ENCODE assay signal across 11 cellular contexts in genomic region chr15:24957691-24958090, GRCh38. TPM values are rescaled to one million over a fixed set of nuclear protein-coding genes. Genes with fewer than 3 reads are reported as not detected.
DNase-seq lines count a peak whose midpoint lies in the region; ATAC-seq and TF ChIP-seq lines count a peak whose summit lies in the region.
"Had no signal": no experiment of that assay in that cellular context is flagged by ENCODE, and none has a peak within 500 bp of the region (broad histone marks: within the 10 kb centered on the region; RNA-seq: fewer than 3 reads in every experiment).

No MANE protein-coding gene starts in this region.

- H3K4me1 Mint-ChIP-seq in MCF 10A (ENCODE audit: insufficient read depth, unreplicated experiment) (no peaks in the 10 kb centered on the region), WTC11 (peaks cover 41% of the 10 kb centered on the region)
- peaks cover 20% of the 10 kb centered on the region for H3K4me1 Mint-ChIP-seq in stimulated activated effector memory CD8-positive, alpha-beta T cell treated with anti-CD3 and anti-CD28 coated beads, Interleukin-12 subunit alpha, Interleukin-12 subunit beta, amount 100 ng/mL, for 72 hours

- no peak overlapping the region for H2AFZ ChIP-seq in Karpas-422 (ENCODE audit: low read length)

- H3K27ac ChIP-seq in breast epithelium (no peak overlapping the region), Karpas-422 (ENCODE audit: low read length) (no peak overlapping the region)

- H3K36me3 ChIP-seq in breast epithelium: peaks cover 6% of the 10 kb centered on the region
- peaks cover 27% of the 10 kb centered on the region for H3K36me3 ChIP-seq in Karpas-422 (ENCODE audit: insufficient read depth, low read length)

- H3K9me3 ChIP-seq in breast epithelium (peaks cover 0 to 8% of the 10 kb centered on the region in 2 donors), Karpas-422 (ENCODE audit: low read length) (peaks cover 22% of the 10 kb centered on the region)

- no peak overlapping the region for H3K9ac ChIP-seq in Karpas-422 (ENCODE audit: low read length)

- H3K36me3 Mint-ChIP-seq in MCF 10A (ENCODE audit: insufficient read depth, unreplicated experiment): no peaks in the 10 kb centered on the region
- peaks cover 71% of the 10 kb centered on the region for H3K36me3 Mint-ChIP-seq in WTC11
- H3K36me3 Mint-ChIP-seq in stimulated activated effector memory CD8-positive, alpha-beta T cell treated with anti-CD3 and anti-CD28 coated beads, Interleukin-12 subunit alpha, Interleukin-12 subunit beta, amount 100 ng/mL, for 72 hours: peaks cover 16% of the 10 kb centered on the region

- CTCF ChIA-PET in MCF 10A (lab: Yijun Ruan, JAX) (interaction anchor here (0.6 to 1.6 kb wide), 3 partner anchors 9 to 66 kb away, joined by 3 to 5 read pairs (median 3); no protein-coding TSS in a partner anchor), WTC11 (lab: Charles Lee) (interaction anchor here (0.6 kb wide), 1 partner anchor 35 kb away, joined by 4 read pairs; no protein-coding TSS in a partner anchor)

- intact Hi-C loops in MCF 10A (cut with micrococcal nuclease): loop anchor here (5.0 kb wide), 1 partner anchor 480 kb away; the partner anchor contains the start of gene UBE3A
- intact Hi-C loops in breast epithelium (cut with DNase I; ENCODE audit: low total_unique reads): no loop called here

- POLR2A ChIA-PET in MCF 10A (lab: Yijun Ruan, JAX): interaction anchor here (0.6 to 1.2 kb wide), 3 partner anchors 8 to 1309 kb away, joined by 3 to 4 read pairs (median 3); no protein-coding TSS in a partner anchor
- POLR2A ChIA-PET in WTC11 (lab: Charles Lee): interaction anchor here (2.1 kb wide), 1 partner anchor 10 kb away, joined by 9 read pairs; no protein-coding TSS in a partner anchor

- no peak overlapping the region for H3K4me2 ChIP-seq in Karpas-422 (ENCODE audit: low read depth, low read length, poor library complexity, severe bottlenecking)

- no peaks in the 10 kb centered on the region for H4K20me1 ChIP-seq in Karpas-422 (ENCODE audit: insufficient read depth, low read depth, low read length)

- H3K27me3 Mint-ChIP-seq in MCF 10A (ENCODE audit: insufficient read depth, unreplicated experiment) (no peaks in the 10 kb centered on the region), WTC11 (ENCODE audit: low read depth) (peaks cover 2% of the 10 kb centered on the region; the same call in 1 of the 2 replicates)

- no peak overlapping the region for H3K4me3 Mint-ChIP-seq in MCF 10A (ENCODE audit: unreplicated experiment)
- H3K4me3 Mint-ChIP-seq in WTC11: peak overlapping the region; percentile 89
- H3K4me3 Mint-ChIP-seq in stimulated activated effector memory CD8-positive, alpha-beta T cell treated with anti-CD3 and anti-CD28 coated beads, Interleukin-12 subunit alpha, Interleukin-12 subunit beta, amount 100 ng/mL, for 72 hours: peak overlapping the region; percentile 94

- no peak overlapping the region for H3K4me3 ChIP-seq in breast epithelium
- H3K4me3 ChIP-seq in iPS-11a (ENCODE audit: low read depth, low read length): peak overlapping the region; percentile 77
- H3K4me3 ChIP-seq in Karpas-422 (ENCODE audit: low read length): no peak overlapping the region
- H3K4me3 ChIP-seq: K562 had no signal

- ATAC-seq in WTC11: no peak
- ATAC-seq in stimulated activated effector memory CD8-positive, alpha-beta T cell treated with anti-CD3 and anti-CD28 coated beads, Interleukin-12 subunit alpha, Interleukin-12 subunit beta, amount 100 ng/mL, for 72 hours: no peak
- no peak for ATAC-seq in GM19397 (IDR thresholded peaks at IDR 0.05; ENCODE audit: unreplicated experiment)
- ATAC-seq: K562, left colon had no signal

- TF ChIP-seq POLR2A in breast epithelium (IDR thresholded peaks at IDR 0.05): no peak

- H3K4me1 ChIP-seq in breast epithelium (no peaks in the 10 kb centered on the region), Karpas-422 (ENCODE audit: low read length) (peaks cover 5% of the 10 kb centered on the region; the same call in 1 of the 2 replicates)

- DNase-seq in MCF 10A (ENCODE audit: unreplicated experiment): no peak
- DNase-seq in breast epithelium (ENCODE audit: low spot score in 2 of 2): no peak
- no peak for DNase-seq in WTC11 (ENCODE audit: low spot score)
- no peak for DNase-seq in stimulated activated effector memory CD8-positive, alpha-beta T cell treated with anti-CD3 and anti-CD28 coated beads, Interleukin-12 subunit alpha, Interleukin-12 subunit beta, amount 100 ng/mL, for 72 hours (ENCODE audit: low spot score in 2 of 2)
- DNase-seq in stimulated activated CD4-positive, alpha-beta T cell treated with anti-CD3 and anti-CD28 coated beads, Interleukin-4, amount 100 ng/mL, for 4 hours: no peak
- DNase-seq in Karpas-422: no peak
- DNase-seq: activated T-cell treated with anti-CD3 and anti-CD28 coated beads, Interleukin-2, amount 50 U/mL, for 1 hour; left colon had no signal

- H3K27me3 ChIP-seq in breast epithelium: no peaks in the 10 kb centered on the region
- H3K27me3 ChIP-seq in Karpas-422 (ENCODE audit: low read length): no peaks in the 10 kb centered on the region

- H3K9me3 Mint-ChIP-seq in MCF 10A (ENCODE audit: unreplicated experiment): no peaks in the 10 kb centered on the region
- H3K9me3 Mint-ChIP-seq in WTC11: peaks cover 11% of the 10 kb centered on the region; the same call in 1 of the 2 replicates
- no peaks in the 10 kb centered on the region for H3K9me3 Mint-ChIP-seq in stimulated activated effector memory CD8-positive, alpha-beta T cell treated with anti-CD3 and anti-CD28 coated beads, Interleukin-12 subunit alpha, Interleukin-12 subunit beta, amount 100 ng/mL, for 72 hours

- H3K27ac Mint-ChIP-seq in MCF 10A (ENCODE audit: low read depth, unreplicated experiment) (no peak overlapping the region), WTC11 (peak overlapping the region; percentile 87)
- H3K27ac Mint-ChIP-seq in stimulated activated effector memory CD8-positive, alpha-beta T cell treated with anti-CD3 and anti-CD28 coated beads, Interleukin-12 subunit alpha, Interleukin-12 subunit beta, amount 100 ng/mL, for 72 hours: no peak overlapping the region

- no peaks in the 10 kb centered on the region for H3K9me2 ChIP-seq in Karpas-422 (replicated peaks; ENCODE audit: insufficient read depth, low read length)

- TSS peak; percentile 14 for BruUV-seq in MCF 10A (replicated peaks; lab: Mats Ljungman, UMichigan)

- TF ChIP-seq CTCF in MCF 10A (IDR thresholded peaks at IDR 0.05; ENCODE audit: unreplicated experiment) (no peak), breast epithelium (IDR thresholded peaks at IDR 0.05) (no peak), WTC11 (IDR thresholded peaks at IDR 0.05) (no peak)

- peaks cover 66% of the 10 kb centered on the region for H3K79me2 ChIP-seq in Karpas-422 (ENCODE audit: low read length)

TF ChIP-seq in WTC11, 78 proteins besides CTCF, POLR2A, EP300 and RAD21:
- TF ChIP-seq ERG (CRISPR knock-in tag; IDR thresholded peaks at IDR 0.05) (no peak), ATF1 (CRISPR knock-in tag; IDR thresholded peaks at IDR 0.05) (no peak), NR2C2 (CRISPR knock-in tag; IDR thresholded peaks at IDR 0.05) (no peak), CBFB (CRISPR knock-in tag; IDR thresholded peaks at IDR 0.05; ENCODE audit: low read depth) (no peak), CDX4 (CRISPR knock-in tag; IDR thresholded peaks at IDR 0.05; ENCODE audit: borderline replicate concordance) (no peak), TCF7 (CRISPR knock-in tag; IDR thresholded peaks at IDR 0.05; ENCODE audit: low read depth) (no peak), PRRX2 (CRISPR knock-in tag; IDR thresholded peaks at IDR 0.05) (no peak)

RNA-seq across cellular contexts. Expression of gene SNRPN, which starts 2.9 kb away (rescaled TPM):
- total RNA-seq in MCF 10A (2022) (86.5 and 101 TPM in 2 replicates), breast epithelium (100 to 1,000 TPM in 2 of 3 donors, 10 to 100 TPM in 1; 64.5 to 145 (median 127) TPM), WTC11 (2021) (800 to 879 TPM (median 874 TPM) in 3 replicates)
- total RNA-seq in Karpas-422 (2014; rRNA removed; shearing (Covaris generic); ENCODE audit: low replicate concordance): 116 and 173 TPM in 2 replicates

RNA-seq across cellular contexts. Expression of gene SNURF, which starts 2.9 kb away (rescaled TPM):
- total RNA-seq in MCF 10A (2022): 35.6 and 36.7 TPM in 2 replicates
- total RNA-seq in breast epithelium: 10 to 100 TPM in 2 of 3 donors, 1 to 10 TPM in 1; 5.8 to 15.7 (median 12.1) TPM
- 50.8 to 77.2 TPM (median 66.8 TPM) in 3 replicates for total RNA-seq in WTC11 (2021)
- total RNA-seq in Karpas-422 (2014; rRNA removed; shearing (Covaris generic); ENCODE audit: low replicate concordance): 38.7 and 58.6 TPM in 2 replicates
